ENCODE assay signal across 16 cellular contexts in genomic region chr6:15510536-15511247, GRCh38.
A peak's percentile ranks its signal among the peaks of the same experiment; 100 is the strongest.
DNase-seq lines count a peak whose midpoint lies in the region; TF ChIP-seq lines count a peak whose summit lies in the region.
"Had no signal": no experiment of that assay in that cellular context is flagged by ENCODE, and none has a peak within 500 bp of the region (broad histone marks: within the 10 kb centered on the region; RNA-seq: fewer than 3 reads in every experiment).

No MANE protein-coding gene starts in this region.

- no peaks in the 10 kb centered on the region for H3K9me3 ChIP-seq in prostate gland
- H3K9me3 ChIP-seq in effector memory CD4-positive, alpha-beta T cell (ENCODE audit: control insufficient read depth, low read length), result no peaks in the 10 kb centered on the region
- H3K9me3 ChIP-seq: colonic mucosa, left ventricle myocardium inferior had no signal

- no peak for TF ChIP-seq POLR2A in prostate gland (IDR thresholded peaks at IDR 0.05)

- no peak for TF ChIP-seq CTCF in prostate gland (IDR thresholded peaks at IDR 0.05)

- peaks cover 4% of the 10 kb centered on the region for H3K4me1 ChIP-seq in prostate gland (replicated peaks)
- H3K4me1 ChIP-seq in effector memory CD4-positive, alpha-beta T cell (ENCODE audit: control insufficient read depth, insufficient read depth, low read length, poor library complexity, severe bottlenecking), result no peaks in the 10 kb centered on the region
- H3K4me1 ChIP-seq: colonic mucosa had no signal

- H3K4me1 Mint-ChIP-seq in activated CD4-positive, alpha-beta T cell treated with anti-CD3 and anti-CD28 coated beads, Interleukin-2, amount 10 ng/mL, durations not matched to agents 24 days and 14 days, result peaks cover 5% of the 10 kb centered on the region
- H3K4me1 Mint-ChIP-seq in dendritic cell treated with granulocyte-macrophage colony-stimulating factor and Interleukin-4, amounts not matched to agents 40 ng/mL and 50 ng/mL, for 4 days (ENCODE audit: low read depth), result peaks cover 84% of the 10 kb centered on the region

- no peak overlapping the region for H3K27ac ChIP-seq in prostate gland
- H3K27ac ChIP-seq in effector memory CD4-positive, alpha-beta T cell (ENCODE audit: insufficient read depth, low read length, poor library complexity, severe bottlenecking), result no peak overlapping the region
- H3K27ac ChIP-seq: colonic mucosa had no signal

- no peak for DNase-seq in activated CD4-positive, alpha-beta T cell treated with anti-CD3 and anti-CD28 coated beads, Interleukin-2, amount 10 ng/mL, durations not matched to agents 24 days and 14 days
- no peak for DNase-seq in activated CD4-positive, alpha-beta T cell treated with anti-CD3 and anti-CD28 coated beads, Interleukin-2, amount 50 U/mL, for 1 hour
- peak; percentile 89 for DNase-seq in RPMI7951 (ENCODE audit: low read depth)
- DNase-seq in prostate gland (ENCODE audit: low spot score), result peak; percentile 14
- no peak for DNase-seq in NCI-H82 (lab: John Stamatoyannopoulos, UW)
- DNase-seq in stimulated activated CD4-positive, alpha-beta T cell treated with anti-CD3 and anti-CD28 coated beads, Interleukin-2, amount 100 ng/mL, for 48 hours, result no peak
- DNase-seq in effector memory CD4-positive, alpha-beta T cell, result no peak
- DNase-seq: 8988T, activated gamma-delta T cell, colonic mucosa, HCEC 1CT, left ventricle myocardium inferior, NCI-H1694 treated with DMSO at 0.1 percent for 48 hours, NCI-H446 had no signal

- H3K27me3 Mint-ChIP-seq in activated CD4-positive, alpha-beta T cell treated with anti-CD3 and anti-CD28 coated beads, Interleukin-2, amount 10 ng/mL, durations not matched to agents 24 days and 14 days, result no peaks in the 10 kb centered on the region
- H3K27me3 Mint-ChIP-seq in dendritic cell treated with granulocyte-macrophage colony-stimulating factor and Interleukin-4, amounts not matched to agents 40 ng/mL and 50 ng/mL, for 4 days, result no peaks in the 10 kb centered on the region
- H3K27me3 Mint-ChIP-seq: progenitor cell of endocrine pancreas had no signal

- H3K9me3 Mint-ChIP-seq in activated CD4-positive, alpha-beta T cell treated with anti-CD3 and anti-CD28 coated beads, Interleukin-2, amount 10 ng/mL, durations not matched to agents 24 days and 14 days, result no peaks in the 10 kb centered on the region
- no peaks in the 10 kb centered on the region for H3K9me3 Mint-ChIP-seq in dendritic cell treated with granulocyte-macrophage colony-stimulating factor and Interleukin-4, amounts not matched to agents 40 ng/mL and 50 ng/mL, for 4 days

- no peaks in the 10 kb centered on the region for H3K36me3 ChIP-seq in prostate gland
- peaks cover 72% of the 10 kb centered on the region for H3K36me3 ChIP-seq in effector memory CD4-positive, alpha-beta T cell (ENCODE audit: control insufficient read depth, insufficient read depth, low read length)
- H3K36me3 ChIP-seq: colonic mucosa had no signal

- peak overlapping the region; percentile 45 for H3K27ac Mint-ChIP-seq in activated CD4-positive, alpha-beta T cell treated with anti-CD3 and anti-CD28 coated beads, Interleukin-2, amount 10 ng/mL, durations not matched to agents 24 days and 14 days
- H3K27ac Mint-ChIP-seq in dendritic cell treated with granulocyte-macrophage colony-stimulating factor and Interleukin-4, amounts not matched to agents 40 ng/mL and 50 ng/mL, for 4 days, result peak overlapping the region; percentile 76
- H3K27ac Mint-ChIP-seq: progenitor cell of endocrine pancreas had no signal

- no peaks in the 10 kb centered on the region for H3K27me3 ChIP-seq in prostate gland (replicated peaks; ENCODE audit: insufficient read depth)
- no peaks in the 10 kb centered on the region for H3K27me3 ChIP-seq in effector memory CD4-positive, alpha-beta T cell (replicated peaks; ENCODE audit: control insufficient read depth, insufficient read depth, low read length, poor library complexity, severe bottlenecking)
- H3K27me3 ChIP-seq: colonic mucosa had no signal

- H3K36me3 Mint-ChIP-seq in activated CD4-positive, alpha-beta T cell treated with anti-CD3 and anti-CD28 coated beads, Interleukin-2, amount 10 ng/mL, durations not matched to agents 24 days and 14 days (ENCODE audit: low read depth), result peaks cover 68% of the 10 kb centered on the region
- H3K36me3 Mint-ChIP-seq in dendritic cell treated with granulocyte-macrophage colony-stimulating factor and Interleukin-4, amounts not matched to agents 40 ng/mL and 50 ng/mL, for 4 days (ENCODE audit: low read depth), result peaks cover 100% of the 10 kb centered on the region

- no peak overlapping the region for H3K4me3 ChIP-seq in prostate gland
- H3K4me3 ChIP-seq in effector memory CD4-positive, alpha-beta T cell (ENCODE audit: insufficient read depth, low read depth, low read length, poor library complexity, severe bottlenecking), result no peak overlapping the region
- H3K4me3 ChIP-seq: colonic mucosa, left ventricle myocardium inferior had no signal

- 56% methylated on average over 10 of the region's 16 CpGs for WGBS in prostate gland

- H3K4me3 Mint-ChIP-seq in activated CD4-positive, alpha-beta T cell treated with anti-CD3 and anti-CD28 coated beads, Interleukin-2, amount 10 ng/mL, durations not matched to agents 24 days and 14 days, result no peak overlapping the region
- H3K4me3 Mint-ChIP-seq in dendritic cell treated with granulocyte-macrophage colony-stimulating factor and Interleukin-4, amounts not matched to agents 40 ng/mL and 50 ng/mL, for 4 days, result no peak overlapping the region

- intact Hi-C loops in activated CD4-positive, alpha-beta T cell treated with anti-CD3 and anti-CD28 coated beads, Interleukin-2, amount 10 ng/mL, durations not matched to agents 24 days and 14 days (cut with micrococcal nuclease), result no loop called here
- intact Hi-C loops in dendritic cell treated with granulocyte-macrophage colony-stimulating factor and Interleukin-4, amounts not matched to agents 40 ng/mL and 50 ng/mL, for 4 days (cut with micrococcal nuclease), result no loop called here
- intact Hi-C loops in prostate gland (cut with DNase I), result no loop called here

Comparison
In these comparisons a context has a peak if more than half of its experiments do, and no peak if none do; other contexts are left out.
1. DNase-seq: peak in RPMI7951 (single experiment) and prostate gland (single experiment); none in activated CD4-positive, alpha-beta T cell treated with anti-CD3 and anti-CD28 coated beads, Interleukin-2, amount 10 ng/mL, durations not matched to agents 24 days and 14 days (single experiment), activated CD4-positive, alpha-beta T cell treated with anti-CD3 and anti-CD28 coated beads, Interleukin-2, amount 50 U/mL, for 1 hour (single experiment), NCI-H82 (single experiment), stimulated activated CD4-positive, alpha-beta T cell treated with anti-CD3 and anti-CD28 coated beads, Interleukin-2, amount 100 ng/mL, for 48 hours (0 of 2) and effector memory CD4-positive, alpha-beta T cell (0 of 3).